35 cellular contexts compared by ENCODE assay signal in genomic region chr14:35678403-35679028, GRCh38.
DNase-seq lines count a peak whose midpoint lies in the region; ATAC-seq, FAIRE-seq and TF ChIP-seq lines count a peak whose summit lies in the region.
"Had no signal": no experiment of that assay in that cellular context is flagged by ENCODE, and none has a peak within 500 bp of the region (broad histone marks: within the 10 kb centered on the region; RNA-seq: fewer than 3 reads in every experiment).

No MANE protein-coding gene starts in this region.

- H3K9me3 Mint-ChIP-seq in astrocyte (ENCODE audit: unreplicated experiment): no peaks in the 10 kb centered on the region
- H3K9me3 Mint-ChIP-seq in immature natural killer cell: no peaks in the 10 kb centered on the region
- H3K9me3 Mint-ChIP-seq: activated T-cell treated with anti-CD3 and anti-CD28 coated beads, Interleukin-2, amount 50 U/mL, for 24 hours; CD4-positive, CD25-positive, alpha-beta regulatory T cell; naive thymus-derived CD8-positive, alpha-beta T cell; T-helper 1 cell treated with Interleukin-12 subunit alpha and Interleukin-12 subunit beta and Interleukin-4 antibody, amounts not matched to agents 30 μg/mL and 1 μg/mL, for 36 hours had no signal

- no peaks in the 10 kb centered on the region for H4K20me1 ChIP-seq in astrocyte (ENCODE audit: insufficient read depth, low read length)

- DNase-seq in KBM-7 (peak; percentile 54), NOMO-1 (lab: John Stamatoyannopoulos, UW; ENCODE audit: unreplicated experiment in 2 of 2) (peak; percentile 1 to 22), astrocyte (ENCODE audit: low read depth) (no peak), thyroid gland (no peak), immature natural killer cell (no peak), GM13976 (ENCODE audit: low spot score) (no peak), psoas muscle (no peak)
- DNase-seq: activated CD4-positive, alpha-beta T cell treated with anti-CD3 and anti-CD28 coated beads for 36 hours; activated CD8-positive, alpha-beta memory T cell treated with anti-CD3 and anti-CD28 coated beads for 24 hours; activated naive CD4-positive, alpha-beta T cell treated with Interleukin-2 at 50 U/mL for 16 hours; activated T-cell treated with anti-CD3 and anti-CD28 coated beads, Interleukin-2, amount 50 U/mL, for 24 hours; amniotic stem cell; CD4-positive, CD25-positive, alpha-beta regulatory T cell; DMS153; effector memory CD4-positive, alpha-beta T cell; erythroblast; foreskin fibroblast; H7; heart left ventricle; midbrain; naive thymus-derived CD8-positive, alpha-beta T cell; NCI-H1417; NCI-H2081 treated with DMSO at 0.1 percent for 48 hours; NCI-H345; Peyer's patch; right cardiac atrium; SJCRH30; stimulated activated CD4-positive, alpha-beta T cell treated with anti-CD3 and anti-CD28 coated beads, Interleukin-4, amount 100 ng/mL, for 4 hours; stimulated activated naive CD4-positive, alpha-beta T cell treated with Interleukin-2 at 50 U/mL for 16 hours; testis had no signal

- TF ChIP-seq CTCF in astrocyte (IDR thresholded peaks at IDR 0.05; ENCODE audit: insufficient read depth, low read depth, low read length) (no peak), thyroid gland (IDR thresholded peaks at IDR 0.05) (no peak), GM13976 (IDR thresholded peaks at IDR 0.05; ENCODE audit: borderline replicate concordance, control extremely low read depth, extremely low read depth, insufficient read depth, missing control alignments) (no peak), psoas muscle (IDR thresholded peaks at IDR 0.05) (no peak)

- H3K9me3 ChIP-seq in astrocyte (ENCODE audit: insufficient read depth, low read depth, low read length) (no peaks in the 10 kb centered on the region), thyroid gland (no peaks in the 10 kb centered on the region), psoas muscle (no peaks in the 10 kb centered on the region)
- H3K9me3 ChIP-seq: heart left ventricle, Peyer's patch, SJCRH30, testis had no signal

- no peak overlapping the region for H3K4me3 Mint-ChIP-seq in astrocyte (ENCODE audit: unreplicated experiment)
- H3K4me3 Mint-ChIP-seq in immature natural killer cell: no peak overlapping the region
- H3K4me3 Mint-ChIP-seq: activated CD4-positive, alpha-beta T cell treated with anti-CD3 and anti-CD28 coated beads for 36 hours; activated T-cell treated with anti-CD3 and anti-CD28 coated beads, Interleukin-2, amount 50 U/mL, for 24 hours; CD4-positive, CD25-positive, alpha-beta regulatory T cell; naive thymus-derived CD8-positive, alpha-beta T cell; T-helper 1 cell treated with Interleukin-12 subunit alpha and Interleukin-12 subunit beta and Interleukin-4 antibody, amounts not matched to agents 30 μg/mL and 1 μg/mL, for 36 hours had no signal

- no peak for TF ChIP-seq POLR2A in thyroid gland (IDR thresholded peaks at IDR 0.05)

- no peak overlapping the region for H2AFZ ChIP-seq in astrocyte (ENCODE audit: low read depth, low read length)

- H3K27me3 Mint-ChIP-seq in astrocyte (ENCODE audit: low read depth, unreplicated experiment) (no peaks in the 10 kb centered on the region), immature natural killer cell (ENCODE audit: low read depth in 3 of 3) (no peaks in the 10 kb centered on the region)
- H3K27me3 Mint-ChIP-seq: activated CD4-positive, alpha-beta T cell treated with anti-CD3 and anti-CD28 coated beads for 36 hours; activated T-cell treated with anti-CD3 and anti-CD28 coated beads, Interleukin-2, amount 50 U/mL, for 24 hours; CD4-positive, CD25-positive, alpha-beta regulatory T cell; naive thymus-derived CD8-positive, alpha-beta T cell had no signal

- H3K4me1 Mint-ChIP-seq in astrocyte (ENCODE audit: low read depth, unreplicated experiment) (peaks cover 4% of the 10 kb centered on the region), immature natural killer cell (no peaks in the 10 kb centered on the region)
- H3K4me1 Mint-ChIP-seq: activated CD4-positive, alpha-beta T cell treated with anti-CD3 and anti-CD28 coated beads for 36 hours; CD4-positive, CD25-positive, alpha-beta regulatory T cell; naive thymus-derived CD8-positive, alpha-beta T cell had no signal

- H3K4me1 ChIP-seq in astrocyte (ENCODE audit: insufficient read depth, low read length): no peaks in the 10 kb centered on the region
- peaks cover 5 to 7% of the 10 kb centered on the region in 2 donors for H3K4me1 ChIP-seq in thyroid gland
- H3K4me1 ChIP-seq in psoas muscle: no peaks in the 10 kb centered on the region
- H3K4me1 ChIP-seq: Peyer's patch, SJCRH30, testis had no signal

- H3K36me3 ChIP-seq in astrocyte (ENCODE audit: insufficient read depth, low read length) (no peaks in the 10 kb centered on the region), thyroid gland (peaks cover 6 to 14% of the 10 kb centered on the region in 2 donors), psoas muscle (ENCODE audit: insufficient read depth in 1 of 2, low read depth in 1 of 2) (peaks cover 2 to 90% of the 10 kb centered on the region in 2 donors)

- H3K36me3 Mint-ChIP-seq in astrocyte (ENCODE audit: low read depth, unreplicated experiment): peaks cover 2% of the 10 kb centered on the region
- H3K36me3 Mint-ChIP-seq in immature natural killer cell: peaks cover 13 to 31% (median 23%) of the 10 kb centered on the region in 3 donors

- FAIRE-seq in astrocyte (lab: Jason Lieb, UNC): no peak
- FAIRE-seq: bronchial epithelial cell, colon, GM18507, HTR-8/SVneo had no signal

- ATAC-seq in psoas muscle: no peak
- ATAC-seq: activated CD4-positive, alpha-beta T cell treated with anti-CD3 and anti-CD28 coated beads for 36 hours; heart left ventricle; naive thymus-derived CD8-positive, alpha-beta T cell; right cardiac atrium had no signal

- in situ Hi-C loops in KBM-7 (cut with MboI; ENCODE audit: low pct_unique_long_range_greater_than_20kb, low sequenced_read_pairs) (no loop called here), GM13976 (cut with MboI; ENCODE audit: low sequenced_read_pairs, unreplicated experiment) (no loop called here)

- no peak overlapping the region for H3K27ac ChIP-seq in astrocyte (ENCODE audit: low read depth, low read length)
- H3K27ac ChIP-seq in thyroid gland: peak overlapping the region in 2 of 3 donors; percentile 67 to 69
- H3K27ac ChIP-seq in psoas muscle: no peak overlapping the region
- H3K27ac ChIP-seq: heart left ventricle, Peyer's patch, SJCRH30, testis had no signal

- H3K9ac ChIP-seq in astrocyte (ENCODE audit: low read length): no peak overlapping the region

- 53 to 56% methylated on average over 1 of the region's 1 CpG for whole genome bisulfite sequencing in thyroid gland, 2 donors
- WGBS in psoas muscle, 3 donors: 45 to 81% (median 75%) methylated on average over 1 of the region's 1 CpG

- intact Hi-C loops in thyroid gland (cut with DNase I) (no loop called here), psoas muscle (cut with DNase I) (loop anchor here in 1 of 2 donors (10.0 kb wide), 1 partner anchor 46 kb away; no protein-coding TSS in a partner anchor)

- H3K27ac Mint-ChIP-seq in astrocyte (ENCODE audit: unreplicated experiment) (peak overlapping the region; percentile 43), immature natural killer cell (no peak overlapping the region)
- H3K27ac Mint-ChIP-seq: activated CD4-positive, alpha-beta T cell treated with anti-CD3 and anti-CD28 coated beads for 36 hours; activated T-cell treated with anti-CD3 and anti-CD28 coated beads, Interleukin-2, amount 50 U/mL, for 24 hours; CD4-positive, CD25-positive, alpha-beta regulatory T cell; T-helper 1 cell treated with Interleukin-12 subunit alpha and Interleukin-12 subunit beta and Interleukin-4 antibody, amounts not matched to agents 30 μg/mL and 1 μg/mL, for 36 hours had no signal

- H3K4me3 ChIP-seq in astrocyte (ENCODE audit: insufficient read depth, low read depth, low read length) (no peak overlapping the region), thyroid gland (replicated peaks in 1 of 3) (no peak overlapping the region), psoas muscle (no peak overlapping the region)
- H3K4me3 ChIP-seq: heart left ventricle, Peyer's patch, SJCRH30, testis had no signal

- H3K4me2 ChIP-seq in astrocyte (ENCODE audit: low read length): no peak overlapping the region

- H3K79me2 ChIP-seq in astrocyte (ENCODE audit: insufficient read depth, low read length): no peaks in the 10 kb centered on the region

- H3K27me3 ChIP-seq in astrocyte (ENCODE audit: insufficient read depth, low read length) (no peaks in the 10 kb centered on the region), thyroid gland (no peaks in the 10 kb centered on the region), psoas muscle (ENCODE audit: insufficient read depth in 3 of 3, low read length in 2 of 3) (no peaks in the 10 kb centered on the region)
- H3K27me3 ChIP-seq: heart left ventricle, Peyer's patch, SJCRH30, testis had no signal

Comparison
In these comparisons a context has a peak if more than half of its experiments do, and no peak if none do; other contexts are left out.
1. DNase-seq: peak in KBM-7 (single experiment) and NOMO-1 (2 of 2); none in astrocyte (single experiment), thyroid gland (0 of 2), immature natural killer cell (0 of 3), GM13976 (single experiment) and psoas muscle (0 of 2).
2. H3K27ac ChIP-seq: peak in thyroid gland (2 of 3); none in astrocyte (single experiment) and psoas muscle (single experiment).